In the genomic region with DNA sequence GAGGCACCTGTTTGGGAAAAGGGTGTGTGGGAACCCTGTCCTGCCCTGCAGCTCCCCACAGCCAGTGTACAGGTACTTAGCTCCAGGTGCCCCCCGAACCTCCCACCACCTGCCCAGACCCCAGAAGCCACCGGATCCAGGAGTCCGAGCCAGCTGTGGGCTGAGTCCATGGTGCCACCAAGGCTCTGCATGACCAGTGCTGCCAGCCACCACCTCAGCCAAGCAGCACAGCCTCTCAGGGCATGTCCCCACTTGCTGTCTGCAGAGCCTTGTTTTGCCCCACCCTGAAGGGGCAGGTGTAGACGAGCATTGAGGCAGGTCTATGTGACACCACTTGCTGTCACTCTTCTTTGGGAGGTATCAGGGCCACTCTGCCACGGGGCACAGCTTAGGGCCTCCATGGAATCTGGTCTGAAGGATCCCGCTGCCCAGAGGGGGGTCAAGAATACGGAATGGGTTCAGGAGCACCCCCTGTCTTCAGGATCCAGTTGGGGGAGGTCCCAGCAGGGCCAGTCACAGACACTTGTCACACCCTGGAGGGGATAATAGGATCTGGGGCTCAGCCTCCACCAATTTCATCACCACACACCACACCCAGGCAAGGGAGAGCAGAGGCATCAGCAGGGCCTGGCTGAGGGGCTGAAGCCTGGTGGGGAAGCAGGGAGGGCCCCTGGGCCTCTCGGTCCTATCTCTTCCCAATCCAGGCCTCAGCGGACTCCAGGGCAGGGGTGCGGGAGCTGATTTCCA, we compare ENCODE assay signal across 20 cellular contexts. TPM values are rescaled to one million over a fixed set of nuclear protein-coding genes. Genes with fewer than 3 reads are reported as not detected.
DNase-seq lines count a peak whose midpoint lies in the region; ATAC-seq, FAIRE-seq and TF ChIP-seq lines count a peak whose summit lies in the region.
"Had no signal": no experiment of that assay in that cellular context is flagged by ENCODE, and none has a peak within 500 bp of the region (broad histone marks: within the 10 kb centered on the region; RNA-seq: fewer than 3 reads in every experiment).

No MANE protein-coding gene starts in this region.

- CTCF ChIA-PET in HCT116 (lab: Charles Lee) (interaction anchor here (10.3 kb wide), 1 partner anchor 104 kb away, joined by 222 read pairs; no protein-coding TSS in a partner anchor), Panc1 (lab: Charles Lee) (interaction anchor here (0.6 to 2.8 kb wide), 2 partner anchors 69 to 103 kb away, joined by 4 to 25 read pairs; no protein-coding TSS in a partner anchor)

- no peaks in the 10 kb centered on the region for H3K9me3 ChIP-seq in HCT116 (ENCODE audit: control insufficient read depth in 1 of 2, insufficient read depth in 1 of 2, low read depth in 1 of 2, low read length in 2 of 2)
- H3K9me3 ChIP-seq in Panc1 (ENCODE audit: control insufficient read depth, insufficient read depth, low read depth, low read length), result no peaks in the 10 kb centered on the region
- H3K9me3 ChIP-seq in esophagus squamous epithelium, result no peaks in the 10 kb centered on the region
- H3K9me3 ChIP-seq: heart left ventricle had no signal

- TF ChIP-seq CTCF in HCT116 (IDR thresholded peaks at IDR 0.05 in 2 of 3, conservative IDR thresholded peaks at IDR 0.05 in 1 of 3; ENCODE audit: borderline replicate concordance in 1 of 3, insufficient read depth in 1 of 3, low read depth in 2 of 3, low read length in 2 of 3) (no peak), Panc1 (IDR thresholded peaks at IDR 0.05) (no peak), esophagus squamous epithelium (IDR thresholded peaks at IDR 0.05) (peak in 2 of 6 experiments; percentile 16 to 36)

- H3K27ac ChIP-seq in HCT116 (ENCODE audit: low read depth, low read length) (peak overlapping the region; percentile 47), Panc1 (ENCODE audit: low read length) (peak overlapping the region; percentile 99), esophagus squamous epithelium (peak overlapping the region; percentile 86 to 94 (median 92)), skin epidermis (peak overlapping the region in 18 of 21 experiments; percentile 6 to 85 (median 64))
- H3K27ac ChIP-seq: GM23248, heart left ventricle, HL-60, WERI-Rb-1 had no signal

- no peaks in the 10 kb centered on the region for H3K36me3 ChIP-seq in HCT116 (ENCODE audit: control insufficient read depth in 1 of 2, insufficient read depth in 2 of 2, low read length in 2 of 2)
- no peaks in the 10 kb centered on the region for H3K36me3 ChIP-seq in Panc1 (ENCODE audit: control insufficient read depth, insufficient read depth, low read length)
- no peaks in the 10 kb centered on the region for H3K36me3 ChIP-seq in esophagus squamous epithelium
- H3K36me3 ChIP-seq: heart left ventricle, WERI-Rb-1 had no signal

- H2AFZ ChIP-seq in HCT116 (ENCODE audit: low read depth, low read length, poor library complexity, severe bottlenecking), result no peak overlapping the region
- H2AFZ ChIP-seq: GM23248 had no signal

- no peak for TF ChIP-seq POLR2A in HCT116 (IDR thresholded peaks at IDR 0.05; ENCODE audit: borderline replicate concordance, extremely low read depth, insufficient read depth, insufficient read length)
- no peak for TF ChIP-seq POLR2A in esophagus squamous epithelium (IDR thresholded peaks at IDR 0.05)
- no peak for TF ChIP-seq POLR2A in GM12891 (IDR thresholded peaks at IDR 0.05; ENCODE audit: low read depth, low read length)

- TF ChIP-seq RAD21 in HCT116 (IDR thresholded peaks at IDR 0.05; ENCODE audit: low read depth), result no peak

- POLR2A ChIA-PET in HCT116 (lab: Charles Lee) (interaction anchor here (0.7 to 5.0 kb wide), 5 partner anchors 28 to 107 kb away, joined by 3 to 31 read pairs (median 11); a partner anchor contains a TSS), Panc1 (lab: Charles Lee) (interaction anchor here (0.7 kb wide), 2 partner anchors 11 to 110 kb away, joined by 4 read pairs; no protein-coding TSS in a partner anchor)

- DNase-seq in HCT116 (ENCODE audit: low read depth, low spot score) (no peak), Panc1 (ENCODE audit: low read depth, low spot score) (no peak), esophagus squamous epithelium (lab: John Stamatoyannopoulos, UW) (no peak), left cardiac atrium (no peak), GM12891 (ENCODE audit: insufficient read length, low spot score) (no peak)
- DNase-seq: activated CD8-positive, alpha-beta T cell treated with anti-CD3 and anti-CD28 coated beads, Interleukin-2, amount 10 ng/mL, durations not matched to agents 7 days and 5 days; AML-193; GF-D8; GM23248; heart left ventricle; KG1; NCI-H1092; NCI-H2107; Right ventricle myocardium superior; stimulated activated naive CD4-positive, alpha-beta T cell; T-helper 17 cell; WERI-Rb-1 had no signal

- RAD21 ChIA-PET in HCT116 (lab: Charles Lee; ENCODE audit: low non-redundant PET in 1 of 2, low total read pairs in 2 of 2, uncharacterized antibody in 2 of 2, unreplicated experiment in 2 of 2), result interaction anchor here (0.6 to 6.2 kb wide), 3 partner anchors 28 to 106 kb away, joined by 3 to 26 read pairs (median 3); no protein-coding TSS in a partner anchor

- peak overlapping the region; percentile 82 for H3K4me2 ChIP-seq in HCT116 (ENCODE audit: low read length)

- FAIRE-seq in GM12891 (lab: Jason Lieb, UNC), result no peak

- no peaks in the 10 kb centered on the region for H3K9me2 ChIP-seq in HCT116 (ENCODE audit: insufficient read depth)

- H3K4me1 ChIP-seq in HCT116 (ENCODE audit: control insufficient read depth in 1 of 2, insufficient read depth in 2 of 2, low read length in 2 of 2) (peaks cover 76 to 89% of the 10 kb centered on the region in 2 experiments), Panc1 (ENCODE audit: control insufficient read depth, insufficient read depth, low read length) (peaks cover 87% of the 10 kb centered on the region), esophagus squamous epithelium (peaks cover 56 to 100% (median 67%) of the 10 kb centered on the region in 3 donors)

- intact Hi-C loops in HCT116 (cut with micrococcal nuclease), result loop anchor here (5.0 to 10.0 kb wide), 2 partner anchors 58 to 180 kb away; a partner anchor contains a TSS
- intact Hi-C loops in Panc1 (cut with micrococcal nuclease; ENCODE audit: unreplicated experiment), result loop anchor here (5.0 to 10.0 kb wide), 2 partner anchors 37 to 60 kb away; no protein-coding TSS in a partner anchor
- intact Hi-C loops in esophagus squamous epithelium (cut with DNase I), result no loop called here
- intact Hi-C loops in left cardiac atrium (cut with DNase I), result no loop called here

- in situ Hi-C loops in Panc1 (cut with HindIII; ENCODE audit: low pct_unique_long_range_greater_than_20kb, low sequenced_read_pairs), result no loop called here

- no peaks in the 10 kb centered on the region for H4K20me1 ChIP-seq in HCT116 (ENCODE audit: insufficient read depth)

- H3K27me3 ChIP-seq in HCT116 (ENCODE audit: insufficient read depth, low read length) (no peaks in the 10 kb centered on the region), Panc1 (ENCODE audit: control insufficient read depth, insufficient read depth, low read length) (no peaks in the 10 kb centered on the region), esophagus squamous epithelium (peaks cover 0 to 6% (median 0%) of the 10 kb centered on the region in 4 donors)
- H3K27me3 ChIP-seq: heart left ventricle had no signal

- H3K79me2 ChIP-seq in HCT116 (ENCODE audit: insufficient read depth, low read length), result no peaks in the 10 kb centered on the region

- peak overlapping the region; percentile 32 for H3K9ac ChIP-seq in HCT116 (ENCODE audit: low read length)
- H3K9ac ChIP-seq: GM23248 had no signal

- BruUV-seq in HCT116 (replicated peaks; lab: Mats Ljungman, UMichigan) (no TSS peak), Panc1 (replicated peaks; lab: Mats Ljungman, UMichigan) (no TSS peak)

- H3K4me3 ChIP-seq in HCT116 (replicated peaks in 1 of 2; ENCODE audit: low read depth in 1 of 2, low read length in 2 of 2) (no peak overlapping the region), Panc1 (ENCODE audit: low read depth in 2 of 2, low read length in 2 of 2) (no peak overlapping the region), esophagus squamous epithelium (peak overlapping the region in 1 of 4 donors; percentile 20), skin epidermis (no peak overlapping the region)
- H3K4me3 ChIP-seq: GM23248, heart left ventricle had no signal

- 51 to 78% methylated on average over 4 to 6 of the region's 10 CpGs for WGBS in esophagus squamous epithelium, 2 donors

- ATAC-seq in HCT116, result no peak
- ATAC-seq in Panc1, result no peak
- ATAC-seq in HG02885 (IDR thresholded peaks at IDR 0.05; ENCODE audit: poor library complexity, unreplicated experiment), result no peak
- no peak for ATAC-seq in left cardiac atrium
- ATAC-seq: activated CD8-positive, alpha-beta T cell treated with anti-CD3 and anti-CD28 coated beads, Interleukin-2, amount 10 ng/mL, durations not matched to agents 7 days and 5 days; heart left ventricle; T-helper 17 cell had no signal

TF ChIP-seq in HCT116, 20 proteins besides CTCF, POLR2A, EP300 and RAD21:
- TF ChIP-seq FOSL1 (IDR thresholded peaks at IDR 0.05; ENCODE audit: low read depth), result no peak
- 0 out of 2 replicates have a peak, but pooled peaks have one; percentile 2 for TF ChIP-seq POLR2AphosphoS5 (IDR thresholded peaks at IDR 0.05; ENCODE audit: low read depth, low read length)
TF ChIP-seq in HCT116: peak in this region for 1.

TF ChIP-seq in GM12891, 5 proteins besides CTCF, POLR2A, EP300 and RAD21:
- TF ChIP-seq SPI1 (IDR thresholded peaks at IDR 0.05; ENCODE audit: low read depth, low read length) (no peak), POU2F2 (IDR thresholded peaks at IDR 0.05; ENCODE audit: low read depth, low read length) (no peak), PAX5 (IDR thresholded peaks at IDR 0.05; ENCODE audit: insufficient read depth, low read length, severe bottlenecking) (no peak)

RNA-seq across cellular contexts. Expression of a gene that starts 27.7 kb away (rescaled TPM):
- total RNA-seq in HCT116 (2021; ENCODE audit: unreplicated experiment) (59.7 TPM), Panc1 (2021; ENCODE audit: unreplicated experiment) (21.6 TPM), esophagus squamous epithelium (10 to 100 TPM; 15.8 to 27.1 (median 20.6) TPM), left cardiac atrium (1 to 10 TPM; 2.1 to 4.7 TPM)
- 47.5 and 50.2 TPM in 2 replicates for polyA plus RNA-seq in HCT116 (2012)
- polyA plus RNA-seq in Panc1 (2012; ENCODE audit: insufficient read length), result 29.2 TPM
- polyA plus RNA-seq in GM12891 (2012; ENCODE audit: low read depth, missing spikeins), result 1.1 TPM

RNA-seq across cellular contexts. Expression of a gene that starts 28.9 kb away (rescaled TPM):
- total RNA-seq in HCT116 (2021; ENCODE audit: unreplicated experiment) (164 TPM), Panc1 (2021; ENCODE audit: unreplicated experiment) (263 TPM), esophagus squamous epithelium (100 to 1,000 TPM in 3 of 4 donors, 10 to 100 TPM in 1; 87.5 to 225 (median 137) TPM), left cardiac atrium (10 to 100 TPM in 1 of 2 donors, 1 to 10 TPM in 1; 8.1 to 24.1 TPM)
- polyA plus RNA-seq in HCT116 (2012), result 167 and 209 TPM in 2 replicates
- polyA plus RNA-seq in Panc1 (2012; ENCODE audit: insufficient read length), result 254 TPM
- 0.14 TPM for polyA plus RNA-seq in GM12891 (2012; ENCODE audit: low read depth, missing spikeins)
- total RNA-seq: activated CD8-positive, alpha-beta T cell treated with anti-CD3 and anti-CD28 coated beads, Interleukin-2, amount 10 ng/mL, durations not matched to agents 7 days and 5 days; T-helper 17 cell had no signal

RNA-seq across cellular contexts. Expression of a gene that starts 52.3 kb away (rescaled TPM):
- total RNA-seq in HCT116 (2021; ENCODE audit: unreplicated experiment) (8.1 TPM), Panc1 (2021; ENCODE audit: unreplicated experiment) (17.8 TPM), esophagus squamous epithelium (1 to 10 TPM; 3.6 to 5.6 (median 3.9) TPM), left cardiac atrium (1 to 10 TPM; 4.7 to 7.2 TPM)
- polyA plus RNA-seq in HCT116 (2012), result 8.3 and 8.7 TPM in 2 replicates
- polyA plus RNA-seq in Panc1 (2012; ENCODE audit: insufficient read length), result 13.0 TPM
- 3.0 TPM for polyA plus RNA-seq in GM12891 (2012; ENCODE audit: low read depth, missing spikeins)

Comparison
In these comparisons a context has a peak if more than half of its experiments do, and no peak if none do; other contexts are left out.
1. H3K27ac ChIP-seq: peak in every context shown above with its lines; median percentile 99 in Panc1; 92 in esophagus squamous epithelium; 64 in skin epidermis; 47 in HCT116.
2. intact Hi-C loops: an anchor here in HCT116 (5.0 to 10.0 kb wide) and Panc1 (5.0 to 10.0 kb wide); none called in esophagus squamous epithelium and left cardiac atrium.